Comparison of ENCODE assay signal across 9 cellular contexts in genomic region chr6:11525468-11526155, GRCh38. TPM values are rescaled to one million over a fixed set of nuclear protein-coding genes. Genes with fewer than 3 reads are reported as not detected.
DNase-seq lines count a peak whose midpoint lies in the region; TF ChIP-seq lines count a peak whose summit lies in the region.
"Had no signal": no experiment of that assay in that cellular context is flagged by ENCODE, and none has a peak within 500 bp of the region (broad histone marks: within the 10 kb centered on the region; RNA-seq: fewer than 3 reads in every experiment).

No MANE protein-coding gene starts in this region.

- DNase-seq in GM03348 (ENCODE audit: low spot score) (peak; percentile 69), SIG-M5 (lab: John Stamatoyannopoulos, UW) (peak; percentile 90), left ventricle myocardium inferior (no peak), NCI-H2196 (lab: John Stamatoyannopoulos, UW; ENCODE audit: unreplicated experiment) (no peak), amniotic stem cell (lab: John Stamatoyannopoulos, UW) (no peak), sigmoid colon (no peak), 8988T (no peak)
- DNase-seq: NCI-H345 had no signal

- no peak overlapping the region for H3K9ac ChIP-seq in skeletal muscle tissue (ENCODE audit: low read depth in 1 of 3, low read length in 3 of 3)

- H3K9me3 ChIP-seq in left ventricle myocardium inferior (replicated peaks) (no peaks in the 10 kb centered on the region), skeletal muscle tissue (ENCODE audit: control insufficient read depth in 3 of 3, low read length in 3 of 3) (no peaks in the 10 kb centered on the region), sigmoid colon (no peaks in the 10 kb centered on the region)

- H3K27ac ChIP-seq in left ventricle myocardium inferior (replicated peaks), result peak overlapping the region; percentile 45
- peak overlapping the region; percentile 43 for H3K27ac ChIP-seq in skeletal muscle tissue (ENCODE audit: low read depth, low read length)
- peak overlapping the region in 2 of 4 donors; percentile 9 to 26 for H3K27ac ChIP-seq in sigmoid colon

- H3K4me3 ChIP-seq in left ventricle myocardium inferior (no peak overlapping the region), skeletal muscle tissue (ENCODE audit: low read length in 3 of 3) (no peak overlapping the region), sigmoid colon (no peak overlapping the region)

- no peak for TF ChIP-seq CTCF in left ventricle myocardium inferior (IDR thresholded peaks at IDR 0.05; ENCODE audit: borderline replicate concordance)
- TF ChIP-seq CTCF in sigmoid colon (IDR thresholded peaks at IDR 0.05), result no peak

- no peaks in the 10 kb centered on the region for H3K36me3 ChIP-seq in left ventricle myocardium inferior
- no peaks in the 10 kb centered on the region for H3K36me3 ChIP-seq in skeletal muscle tissue (ENCODE audit: control insufficient read depth in 3 of 3, insufficient read depth in 3 of 3, low read length in 3 of 3)
- no peaks in the 10 kb centered on the region for H3K36me3 ChIP-seq in sigmoid colon

- no peak for TF ChIP-seq POLR2A in sigmoid colon (IDR thresholded peaks at IDR 0.05)

- no peak for TF ChIP-seq EP300 in sigmoid colon (IDR thresholded peaks at IDR 0.05)

- H3K27me3 ChIP-seq in left ventricle myocardium inferior (ENCODE audit: low read depth) (no peaks in the 10 kb centered on the region), skeletal muscle tissue (ENCODE audit: control insufficient read depth in 3 of 3, insufficient read depth in 3 of 3, low read length in 3 of 3) (no peaks in the 10 kb centered on the region), sigmoid colon (no peaks in the 10 kb centered on the region)

- WGBS in sigmoid colon, 2 donors, result 73 to 86% methylated on average over 2 of the region's 2 CpGs

- H3K4me1 ChIP-seq in left ventricle myocardium inferior, result no peaks in the 10 kb centered on the region
- H3K4me1 ChIP-seq in skeletal muscle tissue (ENCODE audit: control insufficient read depth in 3 of 3, insufficient read depth in 3 of 3, low read length in 3 of 3), result no peaks in the 10 kb centered on the region
- no peaks in the 10 kb centered on the region for H3K4me1 ChIP-seq in sigmoid colon

- intact Hi-C loops in left ventricle myocardium inferior (cut with micrococcal nuclease), result no loop called here
- intact Hi-C loops in sigmoid colon (cut with DNase I), result no loop called here

RNA-seq across cellular contexts. Expression of gene TMEM170B, which starts 11.9 kb away (rescaled TPM):
- 4.4 TPM for total RNA-seq in left ventricle myocardium inferior
- total RNA-seq in skeletal muscle tissue, result 6.3 TPM
- 10 to 100 TPM in 3 of 4 donors, 1 to 10 TPM in 1; 8.7 to 11.0 (median 10.4) TPM for total RNA-seq in sigmoid colon
- polyA plus RNA-seq in sigmoid colon, result 1 to 10 TPM in 2 of 3 donors, under 1 TPM in 1; 0.92 to 1.2 (median 1.0) TPM

Comparison
In these comparisons a context has a peak if more than half of its experiments do, and no peak if none do; other contexts are left out.
1. DNase-seq: peak in GM03348 (single experiment) and SIG-M5 (single experiment); none in left ventricle myocardium inferior (single experiment), NCI-H2196 (single experiment), amniotic stem cell (single experiment), sigmoid colon (single experiment) and 8988T (single experiment).